ENCODE assay signal across 9 cellular contexts in the genomic region with DNA sequence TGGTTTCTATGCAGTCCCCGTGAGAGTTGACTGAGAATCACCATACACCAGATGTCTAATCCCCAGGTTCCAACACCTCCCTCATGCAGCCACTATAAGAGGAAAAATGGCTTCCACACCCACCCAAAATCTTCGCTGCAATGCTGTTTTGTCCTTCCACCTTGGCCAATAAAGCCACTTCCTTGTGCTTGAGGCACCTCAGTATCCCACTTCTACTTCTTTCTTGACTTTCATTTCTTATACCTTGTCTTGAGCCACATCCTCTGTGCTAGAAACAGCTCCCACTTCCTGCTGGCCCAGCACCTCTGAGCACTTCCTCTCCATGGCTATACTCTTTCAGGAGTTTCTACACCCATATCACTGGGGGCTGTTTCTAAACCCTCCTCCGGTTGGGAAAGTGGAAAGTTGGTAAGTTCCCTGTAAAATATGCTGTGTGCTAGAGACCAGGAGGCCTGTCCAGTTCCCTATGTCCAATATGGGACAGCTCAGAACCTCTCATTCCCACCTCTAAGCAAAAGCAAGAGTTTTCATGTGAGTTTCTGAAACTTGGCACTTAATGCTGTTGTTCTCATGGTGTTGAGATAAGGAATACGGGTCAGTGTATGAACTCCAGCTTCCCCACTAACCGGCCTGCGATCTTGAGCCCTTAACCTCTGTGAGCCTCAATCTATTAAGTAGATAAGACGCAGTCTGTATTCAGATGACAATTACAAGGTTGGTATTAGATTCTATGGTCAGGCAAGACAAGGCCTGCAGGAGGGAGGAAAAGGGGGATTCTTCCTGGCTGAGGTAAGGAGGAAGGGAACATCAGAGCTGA.
DNase-seq lines count a peak whose midpoint lies in the region; ATAC-seq, FAIRE-seq and TF ChIP-seq lines count a peak whose summit lies in the region.
"Had no signal": no experiment of that assay in that cellular context is flagged by ENCODE, and none has a peak within 500 bp of the region (broad histone marks: within the 10 kb centered on the region; RNA-seq: fewer than 3 reads in every experiment).

No MANE protein-coding gene starts in this region.

- no peaks in the 10 kb centered on the region for H3K4me1 ChIP-seq in GM23338 (ENCODE audit: insufficient read depth)
- H3K4me1 ChIP-seq in mesendoderm (ENCODE audit: control insufficient read depth, low read depth, low read length) = no peaks in the 10 kb centered on the region

- no peaks in the 10 kb centered on the region for H4K20me1 ChIP-seq in GM23338 (replicated peaks; ENCODE audit: insufficient read depth)

- no peaks in the 10 kb centered on the region for H3F3A ChIP-seq in GM23338 (replicated peaks; ENCODE audit: low read depth)

- no peaks in the 10 kb centered on the region for H3K27me3 Mint-ChIP-seq in activated CD4-positive, alpha-beta memory T cell treated with anti-CD3 and anti-CD28 coated beads, Interleukin-2, amount 10 ng/mL, durations not matched to agents 7 days and 5 days
- H3K27me3 Mint-ChIP-seq in GM23338 (ENCODE audit: insufficient read depth, low read depth, poor library complexity) = no peaks in the 10 kb centered on the region

- CTCF ChIA-PET in activated CD4-positive, alpha-beta memory T cell treated with anti-CD3 and anti-CD28 coated beads, Interleukin-2, amount 10 ng/mL, durations not matched to agents 7 days and 5 days (lab: Charles Lee) = interaction anchor here (0.8 to 3.5 kb wide), 6 partner anchors 9 to 748 kb away, joined by 3 to 16 read pairs (median 5); no protein-coding TSS in a partner anchor

- H2AFZ ChIP-seq in GM23338 = no peak overlapping the region

- FAIRE-seq in GM19239 (lab: Jason Lieb, UNC) = peak; percentile 98

- POLR2A ChIA-PET in activated CD4-positive, alpha-beta memory T cell treated with anti-CD3 and anti-CD28 coated beads, Interleukin-2, amount 10 ng/mL, durations not matched to agents 7 days and 5 days (lab: Charles Lee) = interaction anchor here (0.9 to 8.2 kb wide), 19 partner anchors 9 to 747 kb away, joined by 3 to 122 read pairs (median 7); partner anchors contain the start of gene ID2

- H3K4me1 Mint-ChIP-seq in activated CD4-positive, alpha-beta memory T cell treated with anti-CD3 and anti-CD28 coated beads, Interleukin-2, amount 10 ng/mL, durations not matched to agents 7 days and 5 days = peaks cover 84% of the 10 kb centered on the region
- peaks cover 4% of the 10 kb centered on the region; the same call in 2 of the 3 replicates for H3K4me1 Mint-ChIP-seq in GM23338

- peak overlapping the region; percentile 92 for H3K27ac Mint-ChIP-seq in activated CD4-positive, alpha-beta memory T cell treated with anti-CD3 and anti-CD28 coated beads, Interleukin-2, amount 10 ng/mL, durations not matched to agents 7 days and 5 days
- H3K27ac Mint-ChIP-seq in GM23338 = no peak overlapping the region

- H3K27ac ChIP-seq in GM23338 (ENCODE audit: low read depth) (no peak overlapping the region), mesendoderm (ENCODE audit: low read depth, low read length) (no peak overlapping the region)

- WGBS in mesendoderm (ENCODE audit: extremely low coverage, insufficient coverage, low lambda C conversion rate) = no CpG with 5 or more reads among the region's 7 CpGs

- peaks cover 12% of the 10 kb centered on the region for H3K9me3 Mint-ChIP-seq in activated CD4-positive, alpha-beta memory T cell treated with anti-CD3 and anti-CD28 coated beads, Interleukin-2, amount 10 ng/mL, durations not matched to agents 7 days and 5 days
- H3K9me3 Mint-ChIP-seq in GM23338 = no peaks in the 10 kb centered on the region

- H3K4ac ChIP-seq in mesendoderm (ENCODE audit: low read depth, low read length) = no peak overlapping the region

- peak overlapping the region; percentile 11 for H3K4me3 Mint-ChIP-seq in activated CD4-positive, alpha-beta memory T cell treated with anti-CD3 and anti-CD28 coated beads, Interleukin-2, amount 10 ng/mL, durations not matched to agents 7 days and 5 days
- no peak overlapping the region for H3K4me3 Mint-ChIP-seq in GM23338

- no peak overlapping the region for H3K4me2 ChIP-seq in GM23338
- no peak overlapping the region for H3K4me2 ChIP-seq in mesendoderm (ENCODE audit: low read length)

- H3K9me2 ChIP-seq in GM23338 (ENCODE audit: insufficient read depth) = 0 out of 2 replicates have a peak, but pooled peaks cover 4% of the 10 kb centered on the region

- no peak overlapping the region for H3K56ac ChIP-seq in mesendoderm (ENCODE audit: low read length)

- no peak overlapping the region for H4K5ac ChIP-seq in mesendoderm (ENCODE audit: low read length)

- H3K79me2 ChIP-seq in GM23338 (replicated peaks; ENCODE audit: insufficient read depth) (no peaks in the 10 kb centered on the region), mesendoderm (ENCODE audit: control insufficient read depth, insufficient read depth, low read length) (no peaks in the 10 kb centered on the region)

- no peak overlapping the region for H2AK5ac ChIP-seq in mesendoderm (ENCODE audit: low read length)

- no peak overlapping the region for H4K8ac ChIP-seq in mesendoderm (ENCODE audit: low read depth, low read length)

- ATAC-seq in HG03196 (IDR thresholded peaks at IDR 0.05; ENCODE audit: unreplicated experiment) (peak; percentile 38), GM23338 (no peak)

- no peak overlapping the region for H3K23ac ChIP-seq in mesendoderm (ENCODE audit: low read length)

- H3K9ac ChIP-seq in mesendoderm (ENCODE audit: low read length) = no peak overlapping the region

- peaks cover 52% of the 10 kb centered on the region for H3K36me3 Mint-ChIP-seq in activated CD4-positive, alpha-beta memory T cell treated with anti-CD3 and anti-CD28 coated beads, Interleukin-2, amount 10 ng/mL, durations not matched to agents 7 days and 5 days (ENCODE audit: low read depth)
- H3K36me3 Mint-ChIP-seq in GM23338 (ENCODE audit: low read depth) = no peaks in the 10 kb centered on the region

- H3K4me3 ChIP-seq in GM23338 = no peak overlapping the region
- no peak overlapping the region for H3K4me3 ChIP-seq in mesendoderm (ENCODE audit: low read length)

- no peaks in the 10 kb centered on the region for H3K27me3 ChIP-seq in GM23338 (ENCODE audit: insufficient read depth)
- H3K27me3 ChIP-seq in mesendoderm (ENCODE audit: insufficient read depth, low read length, poor library complexity) = no peaks in the 10 kb centered on the region

- H2BK15ac ChIP-seq in mesendoderm (replicated peaks; ENCODE audit: low read depth) = no peak overlapping the region

- no peaks in the 10 kb centered on the region for H3K79me1 ChIP-seq in mesendoderm (ENCODE audit: low read length)

- H2BK5ac ChIP-seq in mesendoderm (ENCODE audit: low read length) = no peak overlapping the region

- H2BK120ac ChIP-seq in mesendoderm (ENCODE audit: low read depth, low read length) = no peak overlapping the region

- DNase-seq in AML-193 (lab: John Stamatoyannopoulos, UW) (peak; percentile 62 to 67), GM19239 (ENCODE audit: insufficient read length, low spot score) (no peak), GM23338 (ENCODE audit: low spot score) (no peak), mesendoderm (no peak), NCI-H187 treated with DMSO at 0.1 percent for 48 hours (lab: John Stamatoyannopoulos, UW) (no peak), mucosa of gallbladder (ENCODE audit: low spot score) (no peak)
- peak; percentile 57 for DNase-seq in activated CD4-positive, alpha-beta memory T cell treated with anti-CD3 and anti-CD28 coated beads, Interleukin-2, amount 10 ng/mL, durations not matched to agents 7 days and 5 days
- DNase-seq: Caco-2 had no signal

- H3K18ac ChIP-seq in mesendoderm (ENCODE audit: low read length) = no peak overlapping the region

- H3K36me3 ChIP-seq in GM23338 (ENCODE audit: insufficient read depth) (no peaks in the 10 kb centered on the region), mesendoderm (ENCODE audit: control insufficient read depth, insufficient read depth, low read length) (no peaks in the 10 kb centered on the region)

- TF ChIP-seq CTCF in GM23338 (conservative IDR thresholded peaks at IDR 0.05; ENCODE audit: low read depth in 2 of 2) = no peak

TF ChIP-seq in GM23338, 12 proteins besides CTCF, POLR2A, EP300 and RAD21 (continues in another document):
- TF ChIP-seq EZH2phosphoT487 (IDR thresholded peaks at IDR 0.05; ENCODE audit: unreplicated experiment) = no peak
- no peak for TF ChIP-seq POLR2AphosphoS5 (IDR thresholded peaks at IDR 0.05; ENCODE audit: low read depth)

Comparison
In these comparisons a context has a peak if more than half of its experiments do, and no peak if none do; other contexts are left out.
1. DNase-seq: peak in AML-193 (2 of 2) and activated CD4-positive, alpha-beta memory T cell treated with anti-CD3 and anti-CD28 coated beads, Interleukin-2, amount 10 ng/mL, durations not matched to agents 7 days and 5 days (single experiment); none in GM19239 (single experiment), GM23338 (single experiment), mesendoderm (single experiment), NCI-H187 treated with DMSO at 0.1 percent for 48 hours (single experiment) and mucosa of gallbladder (single experiment).